In genomic region chr19:36489920-36490415, GRCh38 we compare ENCODE assay signal across 8 cellular contexts. TPM values are rescaled to one million over a fixed set of nuclear protein-coding genes. Genes with fewer than 3 reads are reported as not detected.
DNase-seq lines count a peak whose midpoint lies in the region; ATAC-seq, FAIRE-seq and TF ChIP-seq lines count a peak whose summit lies in the region.

No MANE protein-coding gene starts in this region.

- CTCF ChIA-PET in K562 (lab: Yijun Ruan, JAX; ENCODE audit: low intra/inter-chr PET ratio): interaction anchor here (0.5 kb wide), 1 partner anchor 300 kb away, joined by 4 read pairs; no protein-coding TSS in a partner anchor

- TF ChIP-seq CTCF in DOHH2 (IDR thresholded peaks at IDR 0.05; ENCODE audit: low read depth, low read length, poor library complexity, severe bottlenecking): no peak
- no peak for TF ChIP-seq CTCF in K562 (IDR thresholded peaks at IDR 0.05 in 2 of 3, conservative IDR thresholded peaks at IDR 0.05 in 1 of 3; ENCODE audit: insufficient read depth in 2 of 3, low read depth in 1 of 3, low read length in 3 of 3)

- POLR2A ChIA-PET in K562 (lab: Yijun Ruan, JAX): interaction anchor here (0.6 to 2.4 kb wide), 16 partner anchors 8 to 282 kb away, joined by 3 to 11 read pairs (median 3); partner anchors contain the start of genes ZFP14, ZNF146, ZNF260 and ZNF567

- H3K27me3 ChIP-seq in DOHH2 (ENCODE audit: control insufficient read depth, low read length) (no peaks in the 10 kb centered on the region), K562 (ENCODE audit: control insufficient read depth in 2 of 2, insufficient read depth in 2 of 2, low read length in 2 of 2) (no peaks in the 10 kb centered on the region)

- H3K9me3 ChIP-seq in DOHH2 (ENCODE audit: control insufficient read depth, insufficient read depth, low read length) (peaks cover 11% of the 10 kb centered on the region), K562 (replicated peaks; ENCODE audit: control insufficient read depth, insufficient read depth, low read depth, low read length) (0 out of 2 replicates have a peak, but pooled peaks cover 3% of the 10 kb centered on the region)

- no peaks in the 10 kb centered on the region for H3K9me2 ChIP-seq in DOHH2 (replicated peaks; ENCODE audit: control insufficient read depth, low read length)

- H3K4me3 ChIP-seq in DOHH2 (ENCODE audit: low read length) (peak overlapping the region; percentile 99), K562 (peak overlapping the region; percentile 57)
- H3K4me3 ChIP-seq in Jurkat, Clone E6-1 (ENCODE audit: low read length): peak overlapping the region; percentile 99

- H3K4me1 ChIP-seq in DOHH2 (ENCODE audit: control insufficient read depth, low read length) (peaks cover 22% of the 10 kb centered on the region), K562 (replicated peaks in 1 of 2; ENCODE audit: control insufficient read depth in 2 of 2, insufficient read depth in 2 of 2, low read length in 2 of 2) (peaks cover 4 to 11% of the 10 kb centered on the region in 2 experiments; a peak in 3 of 5 replicates)

- in situ Hi-C loops in K562 (cut with MboI): no loop called here

- H2AFZ ChIP-seq in K562 (ENCODE audit: low read depth, low read length): peak overlapping the region; percentile 92

- H3K27ac ChIP-seq in DOHH2 (ENCODE audit: low read depth, low read length): peak overlapping the region; percentile 74
- peak overlapping the region; percentile 91 for H3K27ac ChIP-seq in K562 (ENCODE audit: extremely low read depth, low read depth, low read length)

- H4K20me1 ChIP-seq in DOHH2 (ENCODE audit: control insufficient read depth, insufficient read depth, low read depth, low read length): no peaks in the 10 kb centered on the region
- H4K20me1 ChIP-seq in K562 (replicated peaks; ENCODE audit: control insufficient read depth, insufficient read depth, low read length): no peaks in the 10 kb centered on the region

- DNase-seq in Jurkat, Clone E6-1 (ENCODE audit: low read depth, low spot score): peak; percentile 92
- DNase-seq in SKM-1 (lab: John Stamatoyannopoulos, UW; ENCODE audit: unreplicated experiment) (peak; percentile 85), K562 (ENCODE audit: extremely low read depth in 1 of 4, low spot score in 3 of 4) (peak; percentile 84 to 93 (median 88)), iPS-NIHi7 (ENCODE audit: extremely low spot score) (peak; percentile 90), NCI-H1048 (lab: John Stamatoyannopoulos, UW) (no peak)
- DNase-seq in stimulated activated CD4-positive, alpha-beta T cell treated with anti-CD3 and anti-CD28 coated beads, Interleukin-12 subunit alpha, Interleukin-12 subunit beta, amount 100 ng/mL, for 4 hours: peak; percentile 69

- TSS peak; percentile 97 for BruUV-seq in K562 (replicated peaks; lab: Mats Ljungman, UMichigan)

- H3K9ac ChIP-seq in K562 (ENCODE audit: insufficient read depth in 1 of 2, low read depth in 2 of 2, low read length in 2 of 2): peak overlapping the region; percentile 88 to 99

- no peak for TF ChIP-seq POLR2A in K562 (conservative IDR thresholded peaks at IDR 0.05)

- intact Hi-C loops in K562 (cut with micrococcal nuclease): loop anchor here (5.0 kb wide), 1 partner anchor 298 kb away; no protein-coding TSS in a partner anchor

- H3K9me1 ChIP-seq in K562 (ENCODE audit: control insufficient read depth, insufficient read depth, low read length): no peaks in the 10 kb centered on the region

- TF ChIP-seq EP300 in K562 (IDR thresholded peaks at IDR 0.05; ENCODE audit: low read length): no peak

- FAIRE-seq in K562 (lab: Jason Lieb, UNC): no peak

- H3K4me2 ChIP-seq in DOHH2 (ENCODE audit: low read length) (peak overlapping the region; percentile 86), K562 (ENCODE audit: insufficient read depth, low read length) (peak overlapping the region; percentile 100)

- ATAC-seq in GM21515 (IDR thresholded peaks at IDR 0.05; ENCODE audit: unreplicated experiment) (peak; percentile 53), K562 (peak; percentile 91)

- no peaks in the 10 kb centered on the region; the same call in 1 of the 2 replicates for H3K36me3 ChIP-seq in DOHH2 (ENCODE audit: control insufficient read depth, low read length)
- H3K36me3 ChIP-seq in K562 (ENCODE audit: control insufficient read depth, insufficient read depth, low read length): no peaks in the 10 kb centered on the region

- H3F3A ChIP-seq in DOHH2 (ENCODE audit: control insufficient read depth, insufficient read depth): no peaks in the 10 kb centered on the region

- H3K79me2 ChIP-seq in DOHH2 (ENCODE audit: control insufficient read depth, low read length) (peaks cover 5% of the 10 kb centered on the region; the same call in 1 of the 2 replicates), K562 (ENCODE audit: control insufficient read depth, insufficient read depth, low read length) (peaks cover 29% of the 10 kb centered on the region)

- WGBS in K562 (ENCODE audit: insufficient coverage, low coverage, missing lambda C conversion rate): 19% methylated on average over 15 of the region's 15 CpGs

- no peak for TF ChIP-seq RAD21 in K562 (CRISPR knock-in tag; conservative IDR thresholded peaks at IDR 0.05 in 1 of 2, IDR thresholded peaks at IDR 0.05 in 1 of 2)

TF ChIP-seq in K562, 482 proteins besides CTCF, POLR2A, EP300 and RAD21 (continues in another document):
- TF ChIP-seq ESRRB (CRISPR knock-in tag; IDR thresholded peaks at IDR 0.05; ENCODE audit: borderline replicate concordance): no peak
- TF ChIP-seq OTX1 (CRISPR knock-in tag; IDR thresholded peaks at IDR 0.05): no peak
- TF ChIP-seq TFAM (CRISPR knock-in tag; conservative IDR thresholded peaks at IDR 0.05): no peak
- no peak for TF ChIP-seq ZBTB26 (CRISPR knock-in tag; IDR thresholded peaks at IDR 0.05)
- TF ChIP-seq RCOR1 (IDR thresholded peaks at IDR 0.05; ENCODE audit: borderline replicate concordance in 1 of 2, low read depth in 2 of 2, low read length in 2 of 2): peak in 1 of 2 experiments; percentile 65; a peak in 1 of 4 replicates
- no peak for TF ChIP-seq ATF4 (CRISPR knock-in tag; IDR thresholded peaks at IDR 0.05)
- no peak for TF ChIP-seq ZNF77 (CRISPR knock-in tag; IDR thresholded peaks at IDR 0.05)

RNA-seq across cellular contexts. Expression of gene ZNF566, which starts 0.6 kb away (rescaled TPM):
- 5.5 TPM for polyA plus RNA-seq in Jurkat, Clone E6-1 (2012; ENCODE audit: insufficient read depth, insufficient read length)
- 29.0 and 62.2 TPM in 2 replicates for total RNA-seq in K562 (2011; cell fraction: chromatin; rRNA removed; ENCODE audit: low replicate concordance)
- 16.2 and 17.6 TPM in 2 replicates for total RNA-seq in K562 (2011; cell fraction: nucleolus; rRNA removed)
- 33.0 and 39.2 TPM in 2 replicates for total RNA-seq in K562 (2011; cell fraction: nucleoplasm; rRNA removed)
- total RNA-seq in K562 (2014; rRNA removed) (5.3 and 5.5 TPM in 2 replicates), K562 (2014; rRNA removed; fragmentation: Illumina TruSeq; extraction: Trizol) (10.6 and 15.2 TPM in 2 replicates), K562 (2015; rRNA removed; fragmentation: Illumina TruSeq; extraction: Trizol) (6.3 and 7.6 TPM in 2 replicates), K562 (2021) (7.9 and 9.7 TPM in 2 replicates)
- polyA plus RNA-seq in K562 (2011; rRNA removed) (9.0 and 11.4 TPM in 2 replicates), K562 (2014; fragmentation: Illumina TruSeq; extraction: Trizol) (6.2 and 8.4 TPM in 2 replicates), K562 (2014; fragmentation: Nextera tagmentation; extraction: Ambion mirVana) (10 to 100 TPM in 1 of 2 experiments, 1 to 10 TPM in 1; 9.9 to 11.2 TPM), K562 (2014; rRNA removed) (8.0 and 9.8 TPM in 2 replicates)
- 5.0 and 6.5 TPM in 2 replicates for polyA plus RNA-seq in K562 (2011; cell fraction: cytosol; rRNA removed)
- 4.9 and 6.1 TPM in 2 replicates for polyA plus RNA-seq in K562 (2011; cell fraction: nucleus; rRNA removed)
- polyA plus RNA-seq in K562 (2012): 5.5 and 5.6 TPM in 2 replicates
- 17.5 and 17.9 TPM in 2 replicates for polyA minus RNA-seq in K562 (2011; rRNA and poly(A)+ RNA removed)
- polyA minus RNA-seq in K562 (2011; cell fraction: cytosol; rRNA and poly(A)+ RNA removed): 2.7 and 6.7 TPM in 2 replicates
- 8.3 and 13.0 TPM in 2 replicates for polyA minus RNA-seq in K562 (2011; cell fraction: nucleus; rRNA and poly(A)+ RNA removed)

RNA-seq across cellular contexts. Expression of gene ZNF260, which starts 38.1 kb away (rescaled TPM):
- 8.4 TPM for polyA plus RNA-seq in Jurkat, Clone E6-1 (2012; ENCODE audit: insufficient read depth, insufficient read length)
- total RNA-seq in K562 (2011; cell fraction: chromatin; rRNA removed; ENCODE audit: low replicate concordance): 15.5 and 29.5 TPM in 2 replicates
- total RNA-seq in K562 (2011; cell fraction: nucleolus; rRNA removed): 16.2 and 16.3 TPM in 2 replicates
- total RNA-seq in K562 (2011; cell fraction: nucleoplasm; rRNA removed): 16.2 and 28.6 TPM in 2 replicates
- 4.4 and 4.8 TPM in 2 replicates for total RNA-seq in K562 (2014; rRNA removed)
- 14.9 and 17.1 TPM in 2 replicates for total RNA-seq in K562 (2014; rRNA removed; fragmentation: Illumina TruSeq; extraction: Trizol)
- total RNA-seq in K562 (2015; rRNA removed; fragmentation: Illumina TruSeq; extraction: Trizol): 15.5 and 16.6 TPM in 2 replicates
- 5.8 and 7.3 TPM in 2 replicates for total RNA-seq in K562 (2021)
- polyA plus RNA-seq in K562 (2011; rRNA removed): 10.2 and 10.6 TPM in 2 replicates
- polyA plus RNA-seq in K562 (2011; cell fraction: cytosol; rRNA removed): 1.8 and 3.4 TPM in 2 replicates
- 2.0 and 4.6 TPM in 2 replicates for polyA plus RNA-seq in K562 (2011; cell fraction: nucleus; rRNA removed)
- 3.4 and 6.8 TPM in 2 replicates for polyA plus RNA-seq in K562 (2012)
- polyA plus RNA-seq in K562 (2014; fragmentation: Illumina TruSeq; extraction: Trizol): 6.8 and 8.5 TPM in 2 replicates
- polyA plus RNA-seq in K562 (2014; fragmentation: Nextera tagmentation; extraction: Ambion mirVana): 1 to 10 TPM; 2.6 to 3.7 TPM
- polyA plus RNA-seq in K562 (2014; rRNA removed): 5.2 TPM in 2 replicates
- 15.9 and 20.0 TPM in 2 replicates for polyA minus RNA-seq in K562 (2011; rRNA and poly(A)+ RNA removed)
- 5.2 and 11.9 TPM in 2 replicates for polyA minus RNA-seq in K562 (2011; cell fraction: cytosol; rRNA and poly(A)+ RNA removed)
- polyA minus RNA-seq in K562 (2011; cell fraction: nucleus; rRNA and poly(A)+ RNA removed): 12.8 and 14.9 TPM in 2 replicates
